In the genomic region with DNA sequence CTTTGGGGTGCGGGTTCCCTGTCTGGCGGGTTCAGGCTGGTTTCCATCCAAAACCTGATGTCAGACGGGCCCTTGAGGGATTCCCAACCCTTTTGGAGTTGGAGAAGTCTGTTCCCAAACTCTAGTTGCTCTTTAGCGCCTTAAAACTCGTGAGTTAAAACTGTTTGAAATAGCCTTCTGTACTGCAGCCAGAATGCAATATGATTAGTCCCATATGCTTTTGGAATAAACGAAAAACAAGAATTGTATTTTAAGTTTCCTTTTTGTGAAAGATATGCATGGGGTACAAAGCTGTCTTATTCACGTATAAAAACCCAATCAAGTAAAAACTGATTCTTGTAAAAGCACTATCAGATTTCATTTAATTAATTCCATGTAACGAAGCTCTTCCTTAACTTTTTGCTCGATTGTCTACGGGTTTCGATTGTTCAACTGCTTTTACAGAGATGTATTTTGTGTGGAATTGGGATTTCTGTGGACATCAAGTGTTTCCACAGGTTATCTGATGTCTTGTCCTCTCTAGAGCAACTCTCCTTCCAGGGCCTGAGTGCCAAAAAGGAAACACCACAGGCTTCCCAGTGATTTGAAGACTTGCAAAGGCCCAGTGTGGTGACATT, we compare ENCODE assay signal across 8 cellular contexts. TPM values are rescaled to one million over a fixed set of nuclear protein-coding genes. Genes with fewer than 3 reads are reported as not detected.
A peak's percentile ranks its signal among the peaks of the same experiment; 100 is the strongest.
DNase-seq lines count a peak whose midpoint lies in the region; ATAC-seq and TF ChIP-seq lines count a peak whose summit lies in the region.

No MANE protein-coding gene starts in this region.

- H2BK5ac ChIP-seq in mesendoderm (ENCODE audit: low read length) = no peak overlapping the region

- H3K27me3 ChIP-seq in mammary epithelial cell (ENCODE audit: insufficient read depth, low read length) (peaks cover 3% of the 10 kb centered on the region), mesendoderm (ENCODE audit: insufficient read depth, low read length, poor library complexity) (no peaks in the 10 kb centered on the region), upper lobe of right lung (no peaks in the 10 kb centered on the region)

- H3K9me3 ChIP-seq in mammary epithelial cell (replicated peaks; ENCODE audit: insufficient read depth, low read length) (no peaks in the 10 kb centered on the region), upper lobe of right lung (no peaks in the 10 kb centered on the region)

- H3K23ac ChIP-seq in mesendoderm (ENCODE audit: low read length) = no peak overlapping the region

- peak overlapping the region; percentile 36 for H3K4me3 Mint-ChIP-seq in activated naive CD4-positive, alpha-beta T cell treated with anti-CD3 and anti-CD28 coated beads, Interleukin-2, amount 10 ng/mL, durations not matched to agents 7 days and 5 days

- H4K20me1 ChIP-seq in mammary epithelial cell (ENCODE audit: insufficient read depth, low read length) = no peaks in the 10 kb centered on the region

- H3K27ac Mint-ChIP-seq in activated naive CD4-positive, alpha-beta T cell treated with anti-CD3 and anti-CD28 coated beads, Interleukin-2, amount 10 ng/mL, durations not matched to agents 7 days and 5 days = no peak overlapping the region

- dilution Hi-C loops in mammary epithelial cell (cut with HindIII; ENCODE audit: low sequenced_read_pairs) = no loop called here

- H3K27me3 Mint-ChIP-seq in activated naive CD4-positive, alpha-beta T cell treated with anti-CD3 and anti-CD28 coated beads, Interleukin-2, amount 10 ng/mL, durations not matched to agents 7 days and 5 days = peaks cover 23% of the 10 kb centered on the region

- no peaks in the 10 kb centered on the region for H3K36me3 Mint-ChIP-seq in activated naive CD4-positive, alpha-beta T cell treated with anti-CD3 and anti-CD28 coated beads, Interleukin-2, amount 10 ng/mL, durations not matched to agents 7 days and 5 days

- H3K9me3 Mint-ChIP-seq in activated naive CD4-positive, alpha-beta T cell treated with anti-CD3 and anti-CD28 coated beads, Interleukin-2, amount 10 ng/mL, durations not matched to agents 7 days and 5 days = no peaks in the 10 kb centered on the region

- 14% methylated on average over 11 of the region's 11 CpGs for WGBS in mammary epithelial cell (ENCODE audit: low coverage, missing lambda C conversion rate)
- no CpG with 5 or more reads among the region's 11 CpGs for WGBS in mesendoderm (ENCODE audit: extremely low coverage, insufficient coverage, low lambda C conversion rate)

- H2BK120ac ChIP-seq in mesendoderm (ENCODE audit: low read depth, low read length) = no peak overlapping the region

- H3K18ac ChIP-seq in mesendoderm (ENCODE audit: low read length) = no peak overlapping the region

- peaks cover 26% of the 10 kb centered on the region for H3K4me1 Mint-ChIP-seq in activated naive CD4-positive, alpha-beta T cell treated with anti-CD3 and anti-CD28 coated beads, Interleukin-2, amount 10 ng/mL, durations not matched to agents 7 days and 5 days

- peak overlapping the region; percentile 74 for H3K56ac ChIP-seq in mesendoderm (ENCODE audit: low read length)

- peak overlapping the region; percentile 65 for H3K4me2 ChIP-seq in mammary epithelial cell (ENCODE audit: insufficient read depth, low read depth, low read length)
- peak overlapping the region; percentile 29 for H3K4me2 ChIP-seq in mesendoderm (ENCODE audit: low read length)

- intact Hi-C loops in mammary epithelial cell (cut with micrococcal nuclease) = loop anchor here (5.0 kb wide), 2 partner anchors 36 to 56 kb away; no protein-coding TSS in a partner anchor
- intact Hi-C loops in upper lobe of right lung (cut with DNase I) = no loop called here

- H3K9ac ChIP-seq in mammary epithelial cell (ENCODE audit: insufficient read depth, low read length) (peak overlapping the region; percentile 46), mesendoderm (ENCODE audit: low read length) (peak overlapping the region; percentile 78)

- peak overlapping the region; percentile 40 to 54 (median 53) for H3K4me3 ChIP-seq in mammary epithelial cell (replicated peaks in 1 of 3; ENCODE audit: insufficient read depth in 1 of 3, low read depth in 2 of 3, low read length in 3 of 3)
- peak overlapping the region; percentile 60 for H3K4me3 ChIP-seq in mesendoderm (ENCODE audit: low read length)
- H3K4me3 ChIP-seq in upper lobe of right lung = peak overlapping the region; percentile 60

- no peaks in the 10 kb centered on the region for H3K79me1 ChIP-seq in mesendoderm (ENCODE audit: low read length)

- no peak overlapping the region for H2BK15ac ChIP-seq in mesendoderm (replicated peaks; ENCODE audit: low read depth)

- H4K5ac ChIP-seq in mesendoderm (ENCODE audit: low read length) = no peak overlapping the region

- no peak for ATAC-seq in upper lobe of right lung

- no peak overlapping the region for H2AK5ac ChIP-seq in mesendoderm (ENCODE audit: low read length)

- TF ChIP-seq CTCF in mammary epithelial cell (conservative IDR thresholded peaks at IDR 0.05 in 1 of 2, IDR thresholded peaks at IDR 0.05 in 1 of 2; ENCODE audit: extremely low read depth in 1 of 2, insufficient read depth in 1 of 2, low read depth in 1 of 2, low read length in 2 of 2) = no peak
- no peak for TF ChIP-seq CTCF in upper lobe of right lung (IDR thresholded peaks at IDR 0.05)

- CTCF ChIA-PET in activated naive CD4-positive, alpha-beta T cell treated with anti-CD3 and anti-CD28 coated beads, Interleukin-2, amount 10 ng/mL, durations not matched to agents 7 days and 5 days (lab: Charles Lee) = interaction anchor here (0.9 kb wide), 2 partner anchors 20 to 102 kb away, joined by 3 to 4 read pairs; no protein-coding TSS in a partner anchor
- CTCF ChIA-PET in mammary epithelial cell (lab: Charles Lee; ENCODE audit: low non-redundant PET) = no interaction called here

- H3K79me2 ChIP-seq in mammary epithelial cell (ENCODE audit: insufficient read depth, low read length) (peaks cover 43% of the 10 kb centered on the region), mesendoderm (ENCODE audit: control insufficient read depth, insufficient read depth, low read length) (peaks cover 16% of the 10 kb centered on the region)

- no peak overlapping the region for H3K4ac ChIP-seq in mesendoderm (ENCODE audit: low read depth, low read length)

- BruUV-seq in mammary epithelial cell (replicated peaks; lab: Mats Ljungman, UMichigan) = TSS peak; percentile 45

- H3K36me3 ChIP-seq in mammary epithelial cell (ENCODE audit: insufficient read depth, low read length) (no peaks in the 10 kb centered on the region), mesendoderm (ENCODE audit: control insufficient read depth, insufficient read depth, low read length) (no peaks in the 10 kb centered on the region), upper lobe of right lung (no peaks in the 10 kb centered on the region)

- H3K4me1 ChIP-seq in mammary epithelial cell (ENCODE audit: insufficient read depth, low read length) (peaks cover 7% of the 10 kb centered on the region), mesendoderm (ENCODE audit: control insufficient read depth, low read depth, low read length) (no peaks in the 10 kb centered on the region), upper lobe of right lung (peaks cover 12% of the 10 kb centered on the region)

- DNase-seq in activated naive CD4-positive, alpha-beta T cell treated with anti-CD3 and anti-CD28 coated beads, Interleukin-2, amount 10 ng/mL, durations not matched to agents 7 days and 5 days = no peak
- DNase-seq in activated naive CD4-positive, alpha-beta T cell (lab: John Stamatoyannopoulos, UW) = no peak
- no peak for DNase-seq in mammary epithelial cell
- no peak for DNase-seq in mesendoderm
- no peak for DNase-seq in upper lobe of right lung
- no peak for DNase-seq in RKO (ENCODE audit: low spot score)
- DNase-seq in islet precursor cell = no peak
- DNase-seq in NCI-H526 (lab: John Stamatoyannopoulos, UW) = no peak

- H3K27ac ChIP-seq in mammary epithelial cell (ENCODE audit: insufficient read depth, low read depth, low read length) (peak overlapping the region; percentile 11), mesendoderm (ENCODE audit: low read depth, low read length) (peak overlapping the region; percentile 89), upper lobe of right lung (peak overlapping the region; percentile 86)

- in situ Hi-C loops in mammary epithelial cell (cut with MboI; ENCODE audit: low sequenced_read_pairs in 2 of 2) = no loop called here

- no peak overlapping the region for H2AFZ ChIP-seq in mammary epithelial cell (ENCODE audit: low read depth, low read length)

- H4K8ac ChIP-seq in mesendoderm (ENCODE audit: low read depth, low read length) = no peak overlapping the region

RNA-seq across cellular contexts. Expression of gene CLDN34, which starts 49.5 kb away (rescaled TPM):
- total RNA-seq in mammary epithelial cell = under 1 TPM in 1 of 2 donors, not detected in 1; 0.52 TPM
- polyA plus RNA-seq in mammary epithelial cell = 0.09 TPM
- not detected for polyA minus RNA-seq in mammary epithelial cell
- polyA plus RNA-seq in mesendoderm (2013, experiment 1 of 2) = 0.24 TPM
- 0.22 TPM for polyA plus RNA-seq in mesendoderm (2013, experiment 2 of 2)
- total RNA-seq in upper lobe of right lung = 0.55 TPM

Comparison
In these comparisons a context has a peak if more than half of its experiments do, and no peak if none do; other contexts are left out.
1. H3K27ac ChIP-seq: peak in every context shown above with its lines; median percentile 89 in mesendoderm; 86 in upper lobe of right lung; 11 in mammary epithelial cell.